ENCODE assay signal across 15 cellular contexts in genomic region chr9:107674937-107675277, GRCh38.
DNase-seq lines count a peak whose midpoint lies in the region; TF ChIP-seq lines count a peak whose summit lies in the region.
"Had no signal": no experiment of that assay in that cellular context is flagged by ENCODE, and none has a peak within 500 bp of the region (broad histone marks: within the 10 kb centered on the region; RNA-seq: fewer than 3 reads in every experiment).

No MANE protein-coding gene starts in this region.

- H3K27me3 ChIP-seq in BJ (ENCODE audit: control insufficient read depth, insufficient read depth, low read length), result no peaks in the 10 kb centered on the region
- H3K27me3 ChIP-seq in neutrophil, result no peaks in the 10 kb centered on the region

- peak overlapping the region; percentile 81 for H3K27ac ChIP-seq in neutrophil
- H3K27ac ChIP-seq: thoracic aorta had no signal

- H3K36me3 ChIP-seq in BJ (ENCODE audit: control insufficient read depth, insufficient read depth, low read length), result no peaks in the 10 kb centered on the region
- no peaks in the 10 kb centered on the region for H3K36me3 ChIP-seq in neutrophil
- H3K36me3 ChIP-seq: thoracic aorta had no signal

- POLR2A ChIA-PET in BJ (lab: Charles Lee), result no interaction called here

- peak; percentile 26; the same call in 1 of the 2 replicates for TF ChIP-seq CTCF in BJ (IDR thresholded peaks at IDR 0.05; ENCODE audit: insufficient read depth, low read depth, low read length)
- peak; percentile 7 for TF ChIP-seq CTCF in fibroblast of villous mesenchyme (IDR thresholded peaks at IDR 0.05; ENCODE audit: insufficient read depth, low read depth, low read length)
- peak; percentile 27 for TF ChIP-seq CTCF in neutrophil (IDR thresholded peaks at IDR 0.05)

- CTCF ChIA-PET in BJ (lab: Yijun Ruan, JAX), result no interaction called here

- no peaks in the 10 kb centered on the region for H3K9me3 ChIP-seq in neutrophil
- H3K9me3 ChIP-seq: thoracic aorta had no signal

- no peak overlapping the region for H3K4me3 ChIP-seq in BJ (ENCODE audit: low read depth, low read length)
- no peak overlapping the region for H3K4me3 ChIP-seq in fibroblast of villous mesenchyme (ENCODE audit: low read depth, low read length)
- peak overlapping the region; percentile 9 to 34 for H3K4me3 ChIP-seq in neutrophil (ENCODE audit: low read depth in 1 of 2, low read length in 1 of 2)
- H3K4me3 ChIP-seq: thoracic aorta had no signal

- H3K4me1 ChIP-seq in neutrophil (ENCODE audit: control insufficient read depth in 1 of 2, insufficient read depth in 1 of 2, low read depth in 1 of 2, low read length in 1 of 2), result peaks cover 29 to 38% of the 10 kb centered on the region in 2 experiments

- DNase-seq in BJ (ENCODE audit: low read depth) (peak; percentile 4), MV-4-11 (lab: John Stamatoyannopoulos, UW) (peak; percentile 99), fibroblast of villous mesenchyme (ENCODE audit: low read depth) (peak; percentile 64), NCI-H446 treated with DMSO at 0.1 percent for 48 hours (lab: John Stamatoyannopoulos, UW) (no peak), NCI-H1417 treated with DMSO at 0.1 percent for 48 hours (lab: John Stamatoyannopoulos, UW) (no peak), AG08396 (ENCODE audit: low spot score) (no peak)
- DNase-seq in activated CD4-positive, alpha-beta T cell treated with anti-CD3 and anti-CD28 coated beads for 1 hour, result no peak
- DNase-seq: activated CD8-positive, alpha-beta memory T cell treated with anti-CD3 and anti-CD28 coated beads, Interleukin-2, amount 50 U/mL, for 48 hours; amniotic stem cell; GDM1; NCI-H2107; retina; T1000 had no signal

Comparison
In these comparisons a context has a peak if more than half of its experiments do, and no peak if none do; other contexts are left out.
1. DNase-seq: peak in BJ (single experiment), MV-4-11 (single experiment) and fibroblast of villous mesenchyme (single experiment); none in activated CD4-positive, alpha-beta T cell treated with anti-CD3 and anti-CD28 coated beads for 1 hour (single experiment), NCI-H446 treated with DMSO at 0.1 percent for 48 hours (single experiment), NCI-H1417 treated with DMSO at 0.1 percent for 48 hours (single experiment) and AG08396 (single experiment).
2. H3K4me3 ChIP-seq: peak in neutrophil (2 of 2); none in BJ (single experiment) and fibroblast of villous mesenchyme (single experiment).
3. Peak in every context shown above with its lines, with median percentiles within 50 percentile points of each other: CTCF ChIP-seq.